Comparison of ENCODE assay signal across 8 cellular contexts in the genomic region with DNA sequence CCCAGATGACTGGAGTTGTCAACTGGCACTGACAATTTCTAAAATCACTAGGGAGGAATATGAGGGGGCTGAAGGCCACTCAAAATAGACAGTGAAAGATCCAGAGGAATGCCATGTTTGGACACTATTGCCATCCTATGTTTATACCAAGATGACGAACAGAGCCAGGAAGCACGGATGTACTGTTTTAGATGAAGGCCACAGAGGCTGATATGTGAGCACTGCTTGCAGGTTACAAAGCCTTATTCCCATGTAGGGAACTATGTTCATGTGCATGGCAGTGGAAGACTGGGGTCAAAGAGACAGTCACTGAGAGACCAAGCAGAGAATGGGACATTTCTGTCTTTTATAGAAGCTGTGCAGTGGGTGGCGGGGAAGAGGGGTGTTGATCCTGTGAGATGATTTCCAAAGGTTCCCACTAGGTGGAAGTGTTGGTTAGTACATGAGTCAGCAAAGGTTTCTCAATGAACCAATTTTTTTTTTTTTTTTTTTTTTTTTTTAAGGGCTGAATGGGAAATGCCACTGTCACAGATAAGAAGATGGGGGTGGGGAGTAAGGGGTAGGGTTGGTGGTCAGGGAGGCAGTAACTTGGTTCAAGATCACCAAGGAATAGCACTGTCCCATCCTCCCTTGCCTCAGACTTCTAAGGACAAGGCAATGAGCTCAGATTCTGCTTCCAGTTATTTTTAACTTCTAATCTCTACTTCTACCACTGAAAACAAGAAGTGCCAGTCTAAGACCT. TPM values are rescaled to one million over a fixed set of nuclear protein-coding genes. Genes with fewer than 3 reads are reported as not detected.
DNase-seq lines count a peak whose midpoint lies in the region; ATAC-seq, FAIRE-seq and TF ChIP-seq lines count a peak whose summit lies in the region.

No MANE protein-coding gene starts in this region.

- H3K4me3 Mint-ChIP-seq in CD4-positive, alpha-beta T cell: no peak overlapping the region

- no peaks in the 10 kb centered on the region for H3K9me3 ChIP-seq in GM12878 (replicated peaks; ENCODE audit: control insufficient read depth, insufficient read depth, low read length)
- no peaks in the 10 kb centered on the region for H3K9me3 ChIP-seq in CD4-positive, alpha-beta T cell (ENCODE audit: control insufficient read depth, low read length)

- H2AFZ ChIP-seq in GM12878 (ENCODE audit: control insufficient read depth, low read depth, low read length): no peak overlapping the region

- no TSS peak for BruUV-seq in GM12878 (replicated peaks; lab: Mats Ljungman, UMichigan)

- H3K27ac ChIP-seq in GM12878 (ENCODE audit: control insufficient read depth, insufficient read depth): no peak overlapping the region
- no peak overlapping the region for H3K27ac ChIP-seq in CD4-positive, alpha-beta T cell (ENCODE audit: low read depth, low read length)

- H4K20me1 ChIP-seq in GM12878 (ENCODE audit: control insufficient read depth, insufficient read depth): no peaks in the 10 kb centered on the region

- H3K9me3 Mint-ChIP-seq in CD4-positive, alpha-beta T cell: no peaks in the 10 kb centered on the region

- H3K4me1 Mint-ChIP-seq in CD4-positive, alpha-beta T cell (ENCODE audit: low read depth): no peaks in the 10 kb centered on the region

- CTCF ChIA-PET in GM12878 (lab: Yijun Ruan, JAX): interaction anchor here (0.6 to 4.7 kb wide), 33 partner anchors 11 to 931 kb away, joined by 3 to 72 read pairs (median 3); partner anchors contain the start of gene MOCS1
- CTCF ChIA-PET in CD4-positive, alpha-beta T cell (lab: Charles Lee): no interaction called here

- peaks cover 14% of the 10 kb centered on the region for H3K27me3 Mint-ChIP-seq in CD4-positive, alpha-beta T cell

- no peak for FAIRE-seq in GM12878 (lab: Jason Lieb, UNC)

- RAD21 ChIA-PET in GM12878 (lab: Charles Lee; ENCODE audit: unreplicated experiment): interaction anchor here (0.6 to 6.6 kb wide), 32 partner anchors 8 to 931 kb away, joined by 3 to 78 read pairs (median 3); no protein-coding TSS in a partner anchor

- no peaks in the 10 kb centered on the region for H3K36me3 ChIP-seq in GM12878 (ENCODE audit: control insufficient read depth in 2 of 2, insufficient read depth in 2 of 2, low read length in 1 of 2)

- in situ Hi-C loops in GM12878 (cut with MboI): loop anchor here (5.0 kb wide), 1 partner anchor 331 kb away; no protein-coding TSS in a partner anchor

- POLR2A ChIA-PET in GM12878 (lab: Charles Lee): interaction anchor here (0.7 to 1.3 kb wide), 4 partner anchors 175 to 335 kb away, joined by 3 to 5 read pairs (median 3); no protein-coding TSS in a partner anchor
- POLR2A ChIA-PET in CD4-positive, alpha-beta T cell (lab: Charles Lee): no interaction called here

- TF ChIP-seq CTCF in AG09309 (IDR thresholded peaks at IDR 0.05; ENCODE audit: control insufficient read depth, insufficient read depth, low read depth, low read length, missing control alignments) (peak; percentile 55), GM12874 (IDR thresholded peaks at IDR 0.05; ENCODE audit: insufficient read depth, low read depth, low read length) (peak; percentile 33; the same call in 1 of the 2 replicates), GM12878 (IDR thresholded peaks at IDR 0.05 in 2 of 3, conservative IDR thresholded peaks at IDR 0.05 in 1 of 3; ENCODE audit: control insufficient read depth in 2 of 3, extremely low read depth in 1 of 3, insufficient read depth in 1 of 3, low read depth in 3 of 3, low read length in 3 of 3) (peak; percentile 22 to 68 (median 30); a peak in 4 of 6 replicates)
- no peak for TF ChIP-seq CTCF in CD4-positive, alpha-beta T cell (IDR thresholded peaks at IDR 0.05)

- TF ChIP-seq RAD21 in GM12878 (IDR thresholded peaks at IDR 0.05; ENCODE audit: insufficient read depth, low read depth, low read length): peak; percentile 62

- 6% methylated on average over 3 of the region's 3 CpGs for WGBS in GM12878 (ENCODE audit: insufficient coverage, insufficient replicate concordance, low lambda C conversion rate, missing lambda C conversion rate)

- peak; percentile 79 for ATAC-seq in GM12878
- no peak for ATAC-seq in CD4-positive, alpha-beta T cell (ENCODE audit: poor library complexity)

- no peaks in the 10 kb centered on the region for H3K4me1 ChIP-seq in GM12878 (ENCODE audit: control insufficient read depth, insufficient read depth, low read length)

- peak; percentile 18 for DNase-seq in AG09309 (ENCODE audit: low read depth)
- DNase-seq in NCI-H2227 (lab: John Stamatoyannopoulos, UW; ENCODE audit: unreplicated experiment): peak; percentile 74
- DNase-seq in GM12878 (ENCODE audit: low read depth, low spot score): no peak
- DNase-seq in iPS-NIHi11 (ENCODE audit: low spot score): peak; percentile 78
- peak; percentile 76 for DNase-seq in superior temporal gyrus (ENCODE audit: extremely low spot score)
- no peak for DNase-seq in CD4-positive, alpha-beta T cell
- no peak for DNase-seq in NCI-H526 treated with DMSO at 0.1 percent for 48 hours (lab: John Stamatoyannopoulos, UW)

- no peak overlapping the region for H3K27ac Mint-ChIP-seq in CD4-positive, alpha-beta T cell

- no peak for TF ChIP-seq EP300 in GM12878 (IDR thresholded peaks at IDR 0.05; ENCODE audit: borderline replicate concordance in 1 of 2, control insufficient read depth in 1 of 2, low read depth in 2 of 2, low read length in 2 of 2)

- H3K4me3 ChIP-seq in AG09309 (ENCODE audit: control insufficient read depth, low read depth, low read length) (no peak overlapping the region), GM12878 (no peak overlapping the region)

- SMC1A ChIA-PET in GM12878 (lab: Charles Lee; ENCODE audit: uncharacterized antibody, unreplicated experiment): interaction anchor here (0.7 to 2.1 kb wide), 37 partner anchors 12 to 865 kb away, joined by 3 to 22 read pairs (median 4); no protein-coding TSS in a partner anchor

- H3K9ac ChIP-seq in GM12878 (ENCODE audit: control insufficient read depth, insufficient read depth, low read length): no peak overlapping the region

- H3K36me3 Mint-ChIP-seq in CD4-positive, alpha-beta T cell (ENCODE audit: low read depth): no peaks in the 10 kb centered on the region

- TF ChIP-seq POLR2A in GM12878 (IDR thresholded peaks at IDR 0.05; ENCODE audit: low read depth, low read length): no peak

- intact Hi-C loops in GM12878 (cut with micrococcal nuclease; ENCODE audit: unreplicated experiment): loop anchor here (1.0 kb wide), 1 partner anchor 327 kb away; no protein-coding TSS in a partner anchor
- intact Hi-C loops in CD4-positive, alpha-beta T cell (cut with DNase I, micrococcal nuclease): no loop called here

- H3K27me3 ChIP-seq in GM12878 (replicated peaks in 1 of 2; ENCODE audit: control insufficient read depth in 2 of 2, insufficient read depth in 2 of 2, low read length in 1 of 2): no peaks in the 10 kb centered on the region; a peak in 1 of 4 replicates
- no peaks in the 10 kb centered on the region for H3K27me3 ChIP-seq in CD4-positive, alpha-beta T cell (ENCODE audit: control insufficient read depth, insufficient read depth, low read length)

- no peak overlapping the region for H3K4me2 ChIP-seq in GM12878 (ENCODE audit: control insufficient read depth, insufficient read depth)

- no peaks in the 10 kb centered on the region for H3K79me2 ChIP-seq in GM12878 (ENCODE audit: control insufficient read depth, insufficient read depth, low read length)

TF ChIP-seq in GM12878, 131 proteins besides CTCF, POLR2A, EP300 and RAD21 (continues in another document):
- no peak for TF ChIP-seq BRCA1 (IDR thresholded peaks at IDR 0.05; ENCODE audit: low read depth, low read length)
- no peak for TF ChIP-seq MEF2B (IDR thresholded peaks at IDR 0.05; ENCODE audit: partially characterized antibody, poor library complexity, severe bottlenecking)
- no peak for TF ChIP-seq HDAC6 (IDR thresholded peaks at IDR 0.05; ENCODE audit: unreplicated experiment)
- no peak for TF ChIP-seq ATF3 (IDR thresholded peaks at IDR 0.05; ENCODE audit: borderline replicate concordance, extremely low read depth, low read depth, low read length)
- TF ChIP-seq ATF7 (IDR thresholded peaks at IDR 0.05; ENCODE audit: low read depth): 0 out of 2 replicates have a peak, but pooled peaks have one; percentile 13
- no peak for TF ChIP-seq NFIC (IDR thresholded peaks at IDR 0.05; ENCODE audit: low read depth, low read length)

RNA-seq across cellular contexts. Expression of gene MOCS1, which starts 46.7 kb away (rescaled TPM):
- total RNA-seq in GM12878 (2013; cell fraction: nucleolus; rRNA removed): 0.54 and 0.75 TPM in 2 replicates
- 0.16 and 0.17 TPM in 2 replicates for total RNA-seq in GM12878 (2014; rRNA removed)
- 0.09 and 0.18 TPM in 2 replicates for total RNA-seq in GM12878 (2014; rRNA removed; fragmentation: Illumina TruSeq; extraction: Trizol)
- total RNA-seq in GM12878 (2021): 0.08 and 0.15 TPM in 2 replicates
- polyA plus RNA-seq in GM12878 (2011; ENCODE audit: low read depth): not detected
- 3.8 and 5.4 TPM in 2 replicates for polyA plus RNA-seq in GM12878 (2011; rRNA removed)
- 5.8 and 7.4 TPM in 2 replicates for polyA plus RNA-seq in GM12878 (2011; cell fraction: cytosol; rRNA removed)
- polyA plus RNA-seq in GM12878 (2011; cell fraction: nucleus; rRNA removed): 14.2 and 14.6 TPM in 2 replicates
- polyA plus RNA-seq in GM12878 (2012): 0.05 and 0.20 TPM in 2 replicates
- 0.07 TPM in 1 of 2 replicates, not detected in the other for polyA plus RNA-seq in GM12878 (2014; fragmentation: Illumina TruSeq; extraction: Trizol)
- polyA plus RNA-seq in GM12878 (2014; fragmentation: Nextera tagmentation; extraction: Ambion mirVana): under 1 TPM in 1 of 2 experiments, not detected in 1; 0.02 TPM
- polyA plus RNA-seq in GM12878 (2014; rRNA removed): 0.15 TPM in 2 replicates
- under 1 TPM in 1 of 2 experiments, not detected in 1; 0.48 TPM for polyA plus RNA-seq in GM12878 (2016; fragmentation: Nextera tagmentation; extraction: Ambion mirVana)
- 8.4 and 10.7 TPM in 2 replicates for polyA minus RNA-seq in GM12878 (2011; rRNA and poly(A)+ RNA removed)
- polyA minus RNA-seq in GM12878 (2011; cell fraction: cytosol; rRNA and poly(A)+ RNA removed): 2.3 and 3.7 TPM in 2 replicates
- 5.8 and 7.1 TPM in 2 replicates for polyA minus RNA-seq in GM12878 (2011; cell fraction: nucleus; rRNA and poly(A)+ RNA removed)
- total RNA-seq in CD4-positive, alpha-beta T cell: 1 to 10 TPM; 2.0 to 2.7 TPM

Comparison
In these comparisons a context has a peak if more than half of its experiments do, and no peak if none do; other contexts are left out.
1. DNase-seq: peak in AG09309 (single experiment), NCI-H2227 (single experiment), iPS-NIHi11 (single experiment) and superior temporal gyrus (single experiment); none in GM12878 (single experiment), CD4-positive, alpha-beta T cell (0 of 10) and NCI-H526 treated with DMSO at 0.1 percent for 48 hours (single experiment).